In genomic region chr7:82141427-82141826, GRCh38 we compare ENCODE assay signal across 27 cellular contexts.
"Had no signal": no experiment of that assay in that cellular context is flagged by ENCODE, and none has a peak within 500 bp of the region (broad histone marks: within the 10 kb centered on the region; RNA-seq: fewer than 3 reads in every experiment).

No MANE protein-coding gene starts in this region.

- H3K4me1 ChIP-seq: esophagus muscularis mucosa, foreskin keratinocyte, left ventricle myocardium inferior, right atrium auricular region, tibial nerve, vagina had no signal

- H3K4me3 ChIP-seq: esophagus muscularis mucosa, left ventricle myocardium inferior, mucosa of descending colon, right atrium auricular region, skin epidermis, tibial nerve, vagina had no signal

- H3K9me3 ChIP-seq: esophagus muscularis mucosa, left ventricle myocardium inferior, mucosa of descending colon, neutrophil, right atrium auricular region, vagina had no signal

- DNase-seq: activated B cell treated with CpG ODN at 0.5 μM for 24 hours; activated CD4-positive, alpha-beta T cell treated with anti-CD3 and anti-CD28 coated beads for 48 hours; activated CD8-positive, alpha-beta memory T cell treated with anti-CD3 and anti-CD28 coated beads, Interleukin-2, amount 50 U/mL, for 4 hours; activated CD8-positive, alpha-beta T cell treated with anti-CD3 and anti-CD28 coated beads for 36 hours; activated gamma-delta T cell treated with Interleukin-2 at 50 U/mL for 16 hours; activated T-cell treated with anti-CD3 and anti-CD28 coated beads, Interleukin-2, amount 50 U/mL, for 48 hours; amygdala; foreskin keratinocyte; glutamatergic neuron; hypothalamus; left ventricle myocardium inferior; mucosa of descending colon; naive thymus-derived CD8-positive, alpha-beta T cell; stimulated activated CD4-positive, alpha-beta T cell treated with anti-CD3 and anti-CD28 coated beads, Interleukin-15, amount 100 ng/mL, for 24 hours; stimulated activated CD4-positive, alpha-beta T cell treated with anti-CD3 and anti-CD28 coated beads, Interleukin-4, amount 100 ng/mL, for 1 hour; stimulated activated naive B cell treated with anti-CD40 and anti-IgM and Interleukin-4, amounts not matched to agents 10 μg/mL and 1 μg/mL and 100 μg/mL, for 72 hours; T-helper 2 cell had no signal

- H3K9me3 Mint-ChIP-seq: activated B cell treated with CpG ODN at 0.5 μM for 24 hours; activated CD8-positive, alpha-beta T cell treated with anti-CD3 and anti-CD28 coated beads for 36 hours; memory B cell; naive thymus-derived CD8-positive, alpha-beta T cell; stimulated activated naive B cell treated with anti-CD40 and anti-IgM and Interleukin-4, amounts not matched to agents 10 μg/mL and 1 μg/mL and 100 μg/mL, for 72 hours had no signal

- H3K4me3 Mint-ChIP-seq: activated B cell treated with CpG ODN at 0.5 μM for 24 hours; activated CD8-positive, alpha-beta T cell treated with anti-CD3 and anti-CD28 coated beads for 36 hours; activated naive CD8-positive, alpha-beta T cell; memory B cell; naive thymus-derived CD8-positive, alpha-beta T cell; stimulated activated naive B cell treated with anti-CD40 and anti-IgM and Interleukin-4, amounts not matched to agents 10 μg/mL and 1 μg/mL and 100 μg/mL, for 72 hours had no signal

- H3K27ac ChIP-seq: esophagus muscularis mucosa, foreskin keratinocyte, left ventricle myocardium inferior, neutrophil, right atrium auricular region, skin epidermis, tibial nerve, vagina had no signal

- H3K27ac Mint-ChIP-seq: activated B cell treated with CpG ODN at 0.5 μM for 24 hours; activated CD8-positive, alpha-beta T cell treated with anti-CD3 and anti-CD28 coated beads for 36 hours; activated naive CD8-positive, alpha-beta T cell; memory B cell; naive thymus-derived CD8-positive, alpha-beta T cell; progenitor cell of endocrine pancreas; stimulated activated naive B cell treated with anti-CD40 and anti-IgM and Interleukin-4, amounts not matched to agents 10 μg/mL and 1 μg/mL and 100 μg/mL, for 72 hours had no signal

- ATAC-seq: activated CD8-positive, alpha-beta T cell treated with anti-CD3 and anti-CD28 coated beads for 36 hours; foreskin keratinocyte; mucosa of descending colon; naive thymus-derived CD8-positive, alpha-beta T cell; stimulated activated naive B cell treated with anti-CD40 and anti-IgM and Interleukin-4, amounts not matched to agents 10 μg/mL and 1 μg/mL and 100 μg/mL, for 72 hours had no signal

- H3K4me1 Mint-ChIP-seq: activated B cell treated with CpG ODN at 0.5 μM for 24 hours; memory B cell; naive thymus-derived CD8-positive, alpha-beta T cell; stimulated activated naive B cell treated with anti-CD40 and anti-IgM and Interleukin-4, amounts not matched to agents 10 μg/mL and 1 μg/mL and 100 μg/mL, for 72 hours had no signal

- FAIRE-seq: colon had no signal

- H3K36me3 Mint-ChIP-seq: activated naive CD8-positive, alpha-beta T cell; memory B cell; naive thymus-derived CD8-positive, alpha-beta T cell; stimulated activated naive B cell treated with anti-CD40 and anti-IgM and Interleukin-4, amounts not matched to agents 10 μg/mL and 1 μg/mL and 100 μg/mL, for 72 hours had no signal

- H3K27me3 Mint-ChIP-seq: activated B cell treated with CpG ODN at 0.5 μM for 24 hours; activated CD8-positive, alpha-beta T cell treated with anti-CD3 and anti-CD28 coated beads for 36 hours; activated naive CD8-positive, alpha-beta T cell; memory B cell; naive thymus-derived CD8-positive, alpha-beta T cell; progenitor cell of endocrine pancreas; stimulated activated naive B cell treated with anti-CD40 and anti-IgM and Interleukin-4, amounts not matched to agents 10 μg/mL and 1 μg/mL and 100 μg/mL, for 72 hours had no signal
